In genomic region chr13:28743499-28744083, GRCh38 we compare ENCODE assay signal across 31 cellular contexts. TPM values are rescaled to one million over a fixed set of nuclear protein-coding genes. Genes with fewer than 3 reads are reported as not detected.
DNase-seq lines count a peak whose midpoint lies in the region; ATAC-seq, FAIRE-seq and TF ChIP-seq lines count a peak whose summit lies in the region.
"Had no signal": no experiment of that assay in that cellular context is flagged by ENCODE, and none has a peak within 500 bp of the region (broad histone marks: within the 10 kb centered on the region; RNA-seq: fewer than 3 reads in every experiment).

No MANE protein-coding gene starts in this region.

- H3K4me1 Mint-ChIP-seq in MCF 10A (ENCODE audit: insufficient read depth, unreplicated experiment): peaks cover 9% of the 10 kb centered on the region
- H3K4me1 Mint-ChIP-seq in natural killer cell treated with Interleukin-12 subunit alpha and Interleukin-12 subunit beta and Interleukin-15 and Interleukin-18, amount 100 ng/mL, for 72 hours (ENCODE audit: low read depth in 2 of 2): no peaks in the 10 kb centered on the region
- H3K4me1 Mint-ChIP-seq: activated naive CD8-positive, alpha-beta T cell treated with anti-CD3 and anti-CD28 coated beads for 36 hours; B cell; stimulated activated effector memory CD8-positive, alpha-beta T cell treated with anti-CD3 and anti-CD28 coated beads, Interleukin-12 subunit alpha, Interleukin-12 subunit beta, amount 100 ng/mL, for 72 hours had no signal

- no peaks in the 10 kb centered on the region for H3K9me3 ChIP-seq in breast epithelium
- H3K9me3 ChIP-seq in lower lobe of right lung: no peaks in the 10 kb centered on the region
- H3K9me3 ChIP-seq in smooth muscle cell (replicated peaks; ENCODE audit: low read depth): no peaks in the 10 kb centered on the region
- H3K9me3 ChIP-seq in kidney (ENCODE audit: control insufficient read depth in 1 of 2, low read length in 2 of 2): no peaks in the 10 kb centered on the region
- H3K9me3 ChIP-seq: ascending aorta, gastrocnemius medialis, mucosa of descending colon had no signal

- H4K20me1 ChIP-seq in smooth muscle cell (ENCODE audit: low read depth): no peaks in the 10 kb centered on the region

- BruUV-seq in MCF 10A (replicated peaks; lab: Mats Ljungman, UMichigan): no TSS peak

- H3K36me3 Mint-ChIP-seq in MCF 10A (ENCODE audit: insufficient read depth, unreplicated experiment): no peaks in the 10 kb centered on the region
- H3K36me3 Mint-ChIP-seq in natural killer cell treated with Interleukin-12 subunit alpha and Interleukin-12 subunit beta and Interleukin-15 and Interleukin-18, amount 100 ng/mL, for 72 hours: no peaks in the 10 kb centered on the region
- H3K36me3 Mint-ChIP-seq: activated naive CD8-positive, alpha-beta T cell treated with anti-CD3 and anti-CD28 coated beads for 36 hours; stimulated activated effector memory CD8-positive, alpha-beta T cell treated with anti-CD3 and anti-CD28 coated beads, Interleukin-12 subunit alpha, Interleukin-12 subunit beta, amount 100 ng/mL, for 72 hours had no signal

- H3K9ac ChIP-seq in smooth muscle cell (ENCODE audit: low read depth): peak overlapping the region; percentile 53
- no peak overlapping the region for H3K9ac ChIP-seq in kidney (ENCODE audit: low read length in 2 of 2)

- no peaks in the 10 kb centered on the region for H3K27me3 ChIP-seq in breast epithelium
- H3K27me3 ChIP-seq in brain microvascular endothelial cell (replicated peaks): no peaks in the 10 kb centered on the region
- H3K27me3 ChIP-seq in lower lobe of right lung (ENCODE audit: low read depth): no peaks in the 10 kb centered on the region
- no peaks in the 10 kb centered on the region for H3K27me3 ChIP-seq in smooth muscle cell (ENCODE audit: low read depth)
- H3K27me3 ChIP-seq: ascending aorta, gastrocnemius medialis, hepatocyte had no signal

- in situ Hi-C loops in brain microvascular endothelial cell (cut with HindIII; ENCODE audit: low pct_ligation_motif_present, low sequenced_read_pairs): no loop called here

- peaks cover 26% of the 10 kb centered on the region for H3F3A ChIP-seq in smooth muscle cell (ENCODE audit: low read depth)

- no peak overlapping the region for H3K4me3 ChIP-seq in breast epithelium
- H3K4me3 ChIP-seq in brain microvascular endothelial cell (ENCODE audit: low read depth, low read length): no peak overlapping the region
- no peak overlapping the region for H3K4me3 ChIP-seq in lower lobe of right lung
- no peak overlapping the region for H3K4me3 ChIP-seq in smooth muscle cell
- no peak overlapping the region for H3K4me3 ChIP-seq in kidney (ENCODE audit: low read length in 2 of 2)
- H3K4me3 ChIP-seq: ascending aorta, gastrocnemius medialis, hepatocyte, mucosa of descending colon had no signal

- TF ChIP-seq POLR2A in breast epithelium (IDR thresholded peaks at IDR 0.05): no peak

- CTCF ChIA-PET in MCF 10A (lab: Yijun Ruan, JAX): interaction anchor here (0.7 kb wide), 1 partner anchor 140 kb away, joined by 3 read pairs; no protein-coding TSS in a partner anchor

- WGBS in smooth muscle cell (ENCODE audit: low lambda C conversion rate): 56% methylated on average over 4 of the region's 4 CpGs

- no peaks in the 10 kb centered on the region for H3K36me3 ChIP-seq in breast epithelium
- H3K36me3 ChIP-seq in brain microvascular endothelial cell (replicated peaks): no peaks in the 10 kb centered on the region
- H3K36me3 ChIP-seq in lower lobe of right lung: no peaks in the 10 kb centered on the region
- no peaks in the 10 kb centered on the region for H3K36me3 ChIP-seq in smooth muscle cell (ENCODE audit: low read depth)
- H3K36me3 ChIP-seq in kidney (ENCODE audit: control insufficient read depth in 1 of 2, insufficient read depth in 2 of 2, low read length in 2 of 2): no peaks in the 10 kb centered on the region
- H3K36me3 ChIP-seq: ascending aorta, gastrocnemius medialis had no signal

- peak overlapping the region; percentile 20 for H2AFZ ChIP-seq in smooth muscle cell (ENCODE audit: low read depth)
- H2AFZ ChIP-seq: hepatocyte had no signal

- peak overlapping the region in 1 of 2 donors; percentile 12 for H3K27ac ChIP-seq in breast epithelium
- peak overlapping the region; percentile 56 for H3K27ac ChIP-seq in brain microvascular endothelial cell
- H3K27ac ChIP-seq in lower lobe of right lung: peak overlapping the region; percentile 36
- peak overlapping the region; percentile 94 for H3K27ac ChIP-seq in smooth muscle cell (ENCODE audit: low read depth)
- H3K27ac ChIP-seq in kidney (ENCODE audit: low read depth in 2 of 2, low read length in 2 of 2): no peak overlapping the region

- TF ChIP-seq CTCF in MCF 10A (IDR thresholded peaks at IDR 0.05; ENCODE audit: unreplicated experiment) (no peak), breast epithelium (IDR thresholded peaks at IDR 0.05) (no peak), brain microvascular endothelial cell (IDR thresholded peaks at IDR 0.05; ENCODE audit: low read depth, low read length, missing control alignments) (peak; percentile 10), lower lobe of right lung (IDR thresholded peaks at IDR 0.05) (no peak), smooth muscle cell (IDR thresholded peaks at IDR 0.05; ENCODE audit: borderline replicate concordance, insufficient read depth, poor library complexity, severe bottlenecking) (no peak), kidney (IDR thresholded peaks at IDR 0.05; ENCODE audit: borderline replicate concordance, extremely low read depth, insufficient read depth) (no peak)

- POLR2A ChIA-PET in MCF 10A (lab: Yijun Ruan, JAX): interaction anchor here (0.6 kb wide), 1 partner anchor 612 kb away, joined by 3 read pairs; no protein-coding TSS in a partner anchor

- H3K79me2 ChIP-seq in smooth muscle cell (ENCODE audit: low read depth): no peaks in the 10 kb centered on the region
- H3K79me2 ChIP-seq: hepatocyte had no signal

- H3K4me3 Mint-ChIP-seq in MCF 10A (ENCODE audit: unreplicated experiment): no peak overlapping the region
- H3K4me3 Mint-ChIP-seq in natural killer cell treated with Interleukin-12 subunit alpha and Interleukin-12 subunit beta and Interleukin-15 and Interleukin-18, amount 100 ng/mL, for 72 hours: no peak overlapping the region
- H3K4me3 Mint-ChIP-seq: activated naive CD8-positive, alpha-beta T cell treated with anti-CD3 and anti-CD28 coated beads for 36 hours; activated T-helper 1 cell treated with anti-CD3 and anti-CD28 coated beads, Interleukin-12 subunit alpha, Interleukin-12 subunit beta, Interleukin-2, Interleukin-4 antibody, amounts not matched to agents 30 ng/mL and 10 ng/mL and 1 ng/mL, durations not matched to agents 14 hours and 24 hours and 36 hours; B cell; effector memory CD8-positive, alpha-beta T cell; stimulated activated effector memory CD8-positive, alpha-beta T cell treated with anti-CD3 and anti-CD28 coated beads, Interleukin-12 subunit alpha, Interleukin-12 subunit beta, amount 100 ng/mL, for 72 hours had no signal

- no peak for DNase-seq in MCF 10A (ENCODE audit: unreplicated experiment)
- DNase-seq in breast epithelium (ENCODE audit: low spot score in 2 of 2): no peak
- no peak for DNase-seq in brain microvascular endothelial cell
- DNase-seq in lower lobe of right lung: no peak
- DNase-seq in smooth muscle cell (lab: John Stamatoyannopoulos, UW; ENCODE audit: unreplicated experiment): no peak
- no peak for DNase-seq in activated gamma-delta T cell (lab: John Stamatoyannopoulos, UW)
- DNase-seq in kidney: no peak
- DNase-seq in natural killer cell treated with Interleukin-12 subunit alpha and Interleukin-12 subunit beta and Interleukin-15 and Interleukin-18, amount 100 ng/mL, for 72 hours (ENCODE audit: low spot score): no peak
- DNase-seq: 8988T; activated CD4-positive, alpha-beta T cell treated with anti-CD3 and anti-CD28 coated beads, Interleukin-2, amount 50 U/mL, for 1 hour; activated naive CD8-positive, alpha-beta T cell treated with anti-CD3 and anti-CD28 coated beads for 36 hours; DMS53; effector memory CD8-positive, alpha-beta T cell; gastrocnemius medialis; GF-D8; Karpas-422; left ventricle myocardium superior; NCI-H1048; NCI-H187; NCI-H69; small intestine; stimulated activated CD4-positive, alpha-beta T cell treated with anti-CD3 and anti-CD28 coated beads, Interleukin-2, amount 100 ng/mL, for 24 hours; substantia nigra; T-helper 2 cell had no signal

- no peaks in the 10 kb centered on the region for H3K9me3 Mint-ChIP-seq in MCF 10A (ENCODE audit: unreplicated experiment)
- no peaks in the 10 kb centered on the region for H3K9me3 Mint-ChIP-seq in natural killer cell treated with Interleukin-12 subunit alpha and Interleukin-12 subunit beta and Interleukin-15 and Interleukin-18, amount 100 ng/mL, for 72 hours
- H3K9me3 Mint-ChIP-seq: activated naive CD8-positive, alpha-beta T cell treated with anti-CD3 and anti-CD28 coated beads for 36 hours; activated T-helper 1 cell treated with anti-CD3 and anti-CD28 coated beads, Interleukin-12 subunit alpha, Interleukin-12 subunit beta, Interleukin-2, Interleukin-4 antibody, amounts not matched to agents 30 ng/mL and 10 ng/mL and 1 ng/mL, durations not matched to agents 14 hours and 24 hours and 36 hours; effector memory CD8-positive, alpha-beta T cell; stimulated activated effector memory CD8-positive, alpha-beta T cell treated with anti-CD3 and anti-CD28 coated beads, Interleukin-12 subunit alpha, Interleukin-12 subunit beta, amount 100 ng/mL, for 72 hours had no signal

- H3K27ac Mint-ChIP-seq in MCF 10A (ENCODE audit: low read depth, unreplicated experiment): peak overlapping the region; percentile 14
- H3K27ac Mint-ChIP-seq in natural killer cell treated with Interleukin-12 subunit alpha and Interleukin-12 subunit beta and Interleukin-15 and Interleukin-18, amount 100 ng/mL, for 72 hours: no peak overlapping the region
- H3K27ac Mint-ChIP-seq: activated naive CD8-positive, alpha-beta T cell treated with anti-CD3 and anti-CD28 coated beads for 36 hours; activated T-helper 1 cell treated with anti-CD3 and anti-CD28 coated beads, Interleukin-12 subunit alpha, Interleukin-12 subunit beta, Interleukin-2, Interleukin-4 antibody, amounts not matched to agents 30 ng/mL and 10 ng/mL and 1 ng/mL, durations not matched to agents 14 hours and 24 hours and 36 hours; B cell; effector memory CD8-positive, alpha-beta T cell; stimulated activated effector memory CD8-positive, alpha-beta T cell treated with anti-CD3 and anti-CD28 coated beads, Interleukin-12 subunit alpha, Interleukin-12 subunit beta, amount 100 ng/mL, for 72 hours had no signal

- ATAC-seq in lower lobe of right lung: no peak
- ATAC-seq in natural killer cell treated with Interleukin-12 subunit alpha and Interleukin-12 subunit beta and Interleukin-15 and Interleukin-18, amount 100 ng/mL, for 72 hours: no peak
- ATAC-seq: effector memory CD8-positive, alpha-beta T cell; mucosa of descending colon; stimulated activated effector memory CD8-positive, alpha-beta T cell treated with anti-CD3 and anti-CD28 coated beads, Interleukin-12 subunit alpha, Interleukin-12 subunit beta, amount 100 ng/mL, for 72 hours had no signal

- intact Hi-C loops in MCF 10A (cut with micrococcal nuclease): no loop called here
- intact Hi-C loops in breast epithelium (cut with DNase I; ENCODE audit: low total_unique reads): no loop called here
- intact Hi-C loops in lower lobe of right lung (cut with DNase I): no loop called here
- intact Hi-C loops in kidney (cut with DNase I): no loop called here

- H3K4me2 ChIP-seq in smooth muscle cell: peak overlapping the region; percentile 44
- H3K4me2 ChIP-seq: hepatocyte had no signal

- no peaks in the 10 kb centered on the region for H3K27me3 Mint-ChIP-seq in MCF 10A (ENCODE audit: insufficient read depth, unreplicated experiment)
- H3K27me3 Mint-ChIP-seq in natural killer cell treated with Interleukin-12 subunit alpha and Interleukin-12 subunit beta and Interleukin-15 and Interleukin-18, amount 100 ng/mL, for 72 hours: peaks cover 7 to 15% of the 10 kb centered on the region in 2 donors
- H3K27me3 Mint-ChIP-seq: activated naive CD8-positive, alpha-beta T cell treated with anti-CD3 and anti-CD28 coated beads for 36 hours; B cell had no signal

- H3K4me1 ChIP-seq in breast epithelium: no peaks in the 10 kb centered on the region
- no peaks in the 10 kb centered on the region for H3K4me1 ChIP-seq in lower lobe of right lung
- H3K4me1 ChIP-seq in smooth muscle cell (ENCODE audit: low read depth): peaks cover 10% of the 10 kb centered on the region
- no peaks in the 10 kb centered on the region for H3K4me1 ChIP-seq in kidney (ENCODE audit: control insufficient read depth in 1 of 2, insufficient read depth in 1 of 2, low read depth in 1 of 2, low read length in 2 of 2)
- H3K4me1 ChIP-seq: ascending aorta, gastrocnemius medialis had no signal

- FAIRE-seq in kidney (lab: Jason Lieb, UNC): no peak
- FAIRE-seq: RCC 7860, small intestine had no signal

RNA-seq across cellular contexts. Expression of gene SLC46A3, which starts 24.8 kb away (rescaled TPM):
- total RNA-seq in MCF 10A (2022): 6.4 and 8.1 TPM in 2 replicates
- 10 to 100 TPM; 17.1 to 29.7 (median 25.6) TPM for total RNA-seq in breast epithelium
- 22.7 TPM for total RNA-seq in lower lobe of right lung
- total RNA-seq in smooth muscle cell: 19.1 and 20.2 TPM in 2 replicates
- polyA plus RNA-seq in smooth muscle cell: 8.8 and 11.2 TPM in 2 replicates
- total RNA-seq in kidney: 16.7 TPM
- 30.0 TPM for polyA plus RNA-seq in kidney (ENCODE audit: insufficient read depth, low read depth, low replicate concordance)
- 1 to 10 TPM; 5.8 to 6.5 TPM for total RNA-seq in natural killer cell treated with Interleukin-12 subunit alpha and Interleukin-12 subunit beta and Interleukin-15 and Interleukin-18, amount 100 ng/mL, for 72 hours

Comparison
In these comparisons a context has a peak if more than half of its experiments do, and no peak if none do; other contexts are left out.
1. H3K27ac ChIP-seq: peak in brain microvascular endothelial cell (single experiment), lower lobe of right lung (single experiment) and smooth muscle cell (single experiment); none in kidney (0 of 2).